ENCODE assay signal across 8 cellular contexts in genomic region chr4:99949034-99949998, GRCh38. TPM values are rescaled to one million over a fixed set of nuclear protein-coding genes. Genes with fewer than 3 reads are reported as not detected.
DNase-seq lines count a peak whose midpoint lies in the region; ATAC-seq and TF ChIP-seq lines count a peak whose summit lies in the region.

No MANE protein-coding gene starts in this region.

- dilution Hi-C loops in IMR-90 (cut with HindIII; ENCODE audit: low sequenced_read_pairs, unreplicated experiment): no loop called here

- in situ Hi-C loops in IMR-90 (cut with MboI; ENCODE audit: low sequenced_read_pairs): loop anchor here (10.0 kb wide), 1 partner anchor 385 kb away; the partner anchor contains the start of gene TRMT10A

- 0 out of 2 replicates have a peak overlapping the region, but pooled peaks have one; percentile 23 for H2BK20ac ChIP-seq in IMR-90 (ENCODE audit: low read depth, low read length)

- peak overlapping the region; percentile 88 for H3K4me2 ChIP-seq in IMR-90 (ENCODE audit: low read depth, low read length)
- peak overlapping the region; percentile 69 for H3K4me2 ChIP-seq in OCI-LY3 (ENCODE audit: low read length)

- H3K79me2 ChIP-seq in OCI-LY3 (ENCODE audit: low read length): peaks cover 57% of the 10 kb centered on the region

- H4K20me1 ChIP-seq in IMR-90 (ENCODE audit: insufficient read depth, low read length) (peaks cover 22% of the 10 kb centered on the region), OCI-LY3 (ENCODE audit: insufficient read depth, low read length) (peaks cover 17% of the 10 kb centered on the region; the same call in 1 of the 2 replicates)

- H3K36me3 ChIP-seq in IMR-90 (ENCODE audit: control insufficient read depth, insufficient read depth, low read length) (peaks cover 4% of the 10 kb centered on the region; the same call in 1 of the 2 replicates), OCI-LY3 (replicated peaks; ENCODE audit: low read depth, low read length) (peaks cover 23% of the 10 kb centered on the region), esophagus (ENCODE audit: control insufficient read depth in 2 of 2, insufficient read depth in 2 of 2, low read length in 1 of 2) (no peaks in the 10 kb centered on the region), mucosa of rectum (ENCODE audit: control insufficient read depth in 2 of 2, insufficient read depth in 2 of 2, low read length in 2 of 2) (no peaks in the 10 kb centered on the region)

- H3K79me1 ChIP-seq in IMR-90 (ENCODE audit: low read depth in 1 of 2, low read length in 2 of 2): peaks cover 12 to 24% of the 10 kb centered on the region in 2 experiments

- peak overlapping the region; percentile 67 to 71 for H4K8ac ChIP-seq in IMR-90 (ENCODE audit: low read depth in 2 of 2, low read length in 2 of 2)

- H3K18ac ChIP-seq in IMR-90 (ENCODE audit: low read depth, low read length): peak overlapping the region; percentile 67

- no peak overlapping the region for H2BK15ac ChIP-seq in IMR-90 (ENCODE audit: low read depth, low read length)

- POLR2A ChIA-PET in IMR-90 (lab: Charles Lee; ENCODE audit: unreplicated experiment): interaction anchor here (1.0 kb wide), 1 partner anchor 386 kb away, joined by 3 read pairs; the partner anchor contains the start of gene TRMT10A

- H2AK9ac ChIP-seq in IMR-90 (replicated peaks; ENCODE audit: low read depth, low read length, poor library complexity): peak overlapping the region; percentile 96

- 0% methylated on average over 32 of the region's 98 CpGs; no CpG with 5 or more reads in 1 of the 2 experiments for WGBS in IMR-90 (ENCODE audit: extremely low coverage in 2 of 2, insufficient read length in 1 of 2), 2 experiments
- WGBS in esophagus, 2 donors: 0 to 1% methylated on average over 81 to 98 of the region's 98 CpGs

- H3K4ac ChIP-seq in IMR-90 (ENCODE audit: low read depth, low read length): peak overlapping the region; percentile 90

- intact Hi-C loops in IMR-90 (cut with micrococcal nuclease): loop anchor here (1.0 to 5.0 kb wide), 5 partner anchors 55 to 388 kb away; partner anchors contain the start of gene LAMTOR3

- TF ChIP-seq POLR2A in IMR-90 (IDR thresholded peaks at IDR 0.05; ENCODE audit: low read depth, low read length): no peak

- H4K5ac ChIP-seq in IMR-90 (ENCODE audit: low read depth, low read length): peak overlapping the region; percentile 66

- peak overlapping the region; percentile 98 for H3K9ac ChIP-seq in IMR-90 (ENCODE audit: low read depth, low read length)
- peak overlapping the region; percentile 99 for H3K9ac ChIP-seq in OCI-LY3 (ENCODE audit: low read length)
- peak overlapping the region; percentile 87 to 88 for H3K9ac ChIP-seq in mucosa of rectum (ENCODE audit: low read depth in 1 of 2, low read length in 2 of 2)

- CTCF ChIA-PET in IMR-90 (lab: Yijun Ruan, JAX): interaction anchor here (0.6 to 1.0 kb wide), 7 partner anchors 9 to 389 kb away, joined by 3 to 4 read pairs (median 3); no protein-coding TSS in a partner anchor

- TF ChIP-seq CTCF in IMR-90 (conservative IDR thresholded peaks at IDR 0.05; ENCODE audit: low read depth, low read length) (peak; percentile 91), OCI-LY3 (IDR thresholded peaks at IDR 0.05; ENCODE audit: low read depth, low read length) (peak; percentile 76)

- peak overlapping the region; percentile 78 for H3K56ac ChIP-seq in IMR-90 (ENCODE audit: extremely low read depth, insufficient read depth, low read length)

- H2AK5ac ChIP-seq in IMR-90 (ENCODE audit: low read depth, low read length): peak overlapping the region; percentile 67

- H2AFZ ChIP-seq in IMR-90 (replicated peaks; ENCODE audit: low read length, poor library complexity) (peak overlapping the region; percentile 66), OCI-LY3 (ENCODE audit: low read depth, low read length) (no peak overlapping the region)

- H3K4me1 ChIP-seq in IMR-90 (ENCODE audit: control insufficient read depth, insufficient read depth, low read length) (peaks cover 4% of the 10 kb centered on the region; the same call in 1 of the 2 replicates), OCI-LY3 (ENCODE audit: low read length) (peaks cover 35% of the 10 kb centered on the region), esophagus (ENCODE audit: control insufficient read depth in 2 of 2, insufficient read depth in 2 of 2, low read length in 1 of 2) (no peaks in the 10 kb centered on the region), mucosa of rectum (ENCODE audit: control insufficient read depth in 2 of 2, insufficient read depth in 2 of 2, low read length in 2 of 2) (peaks cover 15 to 25% of the 10 kb centered on the region in 2 donors)

- H3K27me3 ChIP-seq in IMR-90 (ENCODE audit: control insufficient read depth, insufficient read depth, low read length) (no peaks in the 10 kb centered on the region), OCI-LY3 (ENCODE audit: low read depth, low read length) (no peaks in the 10 kb centered on the region), esophagus (ENCODE audit: control insufficient read depth in 1 of 2, insufficient read depth in 2 of 2, low read length in 2 of 2) (no peaks in the 10 kb centered on the region), mucosa of rectum (ENCODE audit: control insufficient read depth in 2 of 2, insufficient read depth in 2 of 2, low read length in 2 of 2) (no peaks in the 10 kb centered on the region)

- H3K9me3 ChIP-seq in IMR-90 (ENCODE audit: control insufficient read depth, insufficient read depth, low read length) (no peaks in the 10 kb centered on the region), OCI-LY3 (ENCODE audit: insufficient read depth, low read length) (no peaks in the 10 kb centered on the region), esophagus (ENCODE audit: control insufficient read depth in 2 of 2, insufficient read depth in 1 of 2, low read depth in 1 of 2, low read length in 1 of 2) (no peaks in the 10 kb centered on the region), mucosa of rectum (ENCODE audit: control insufficient read depth in 2 of 2, low read length in 2 of 2) (no peaks in the 10 kb centered on the region)

- peak overlapping the region; percentile 86 for H3K14ac ChIP-seq in IMR-90 (replicated peaks; ENCODE audit: low read depth, low read length)

- H3K9me1 ChIP-seq in IMR-90 (ENCODE audit: insufficient read depth, low read length): no peaks in the 10 kb centered on the region

- BruUV-seq in IMR-90 (replicated peaks; lab: Mats Ljungman, UMichigan): no TSS peak

- H4K91ac ChIP-seq in IMR-90 (ENCODE audit: insufficient read depth, low read depth, low read length): peak overlapping the region; percentile 73

- peak overlapping the region; percentile 70 for H3K4me3 ChIP-seq in IMR-90 (ENCODE audit: insufficient read depth, low read depth, low read length)
- peak overlapping the region; percentile 93 for H3K4me3 ChIP-seq in OCI-LY3 (ENCODE audit: low read length)
- H3K4me3 ChIP-seq in esophagus (ENCODE audit: low read depth in 1 of 2, low read length in 2 of 2): peak overlapping the region; percentile 86 to 97
- peak overlapping the region; percentile 88 to 98 for H3K4me3 ChIP-seq in mucosa of rectum (ENCODE audit: low read length in 2 of 2)

- peak; percentile 71 for TF ChIP-seq RAD21 in IMR-90 (IDR thresholded peaks at IDR 0.05; ENCODE audit: low read length)

- H3K27ac ChIP-seq in IMR-90 (ENCODE audit: insufficient read depth, low read length) (peak overlapping the region; percentile 93), OCI-LY3 (ENCODE audit: low read length) (peak overlapping the region; percentile 88), esophagus (ENCODE audit: low read depth in 2 of 2, low read length in 1 of 2) (peak overlapping the region; percentile 90 to 98), mucosa of rectum (ENCODE audit: low read depth in 2 of 2, low read length in 2 of 2) (peak overlapping the region; percentile 92 to 95)

- H2BK5ac ChIP-seq in IMR-90 (ENCODE audit: low read depth, low read length, poor library complexity, severe bottlenecking): peak overlapping the region; percentile 83

- ATAC-seq in GM21528 (IDR thresholded peaks at IDR 0.05; ENCODE audit: low FRiP score, unreplicated experiment): peak; percentile 30
- ATAC-seq in IMR-90 (ENCODE audit: low read depth): peak; percentile 8

- H2BK120ac ChIP-seq in IMR-90 (ENCODE audit: low read depth, low read length): peak overlapping the region; percentile 21; the same call in 1 of the 2 replicates

- peak overlapping the region; percentile 87 for H3K23ac ChIP-seq in IMR-90 (ENCODE audit: low read depth, low read length)

- DNase-seq in DMS 273 treated with DMSO at 0.1 percent for 48 hours (lab: John Stamatoyannopoulos, UW): peak; percentile 81
- peak; percentile 93 for DNase-seq in IMR-90
- DNase-seq in activated T-cell treated with anti-CD3 and anti-CD28 coated beads for 4 hours: peak; percentile 83
- DNase-seq in stimulated activated CD8-positive, alpha-beta memory T cell treated with anti-CD3 and anti-CD28 coated beads, Interleukin-4, amount 100 ng/mL, for 24 hours (ENCODE audit: low read depth): peak; percentile 80

TF ChIP-seq in IMR-90, 13 proteins besides CTCF, POLR2A, EP300 and RAD21 (continues in another document):
- TF ChIP-seq BHLHE40 (IDR thresholded peaks at IDR 0.05; ENCODE audit: low read depth, low read length) (no peak), CEBPB (IDR thresholded peaks at IDR 0.05; ENCODE audit: low read depth, low read length) (peak; percentile 96)
- TF ChIP-seq, protein P1, sequence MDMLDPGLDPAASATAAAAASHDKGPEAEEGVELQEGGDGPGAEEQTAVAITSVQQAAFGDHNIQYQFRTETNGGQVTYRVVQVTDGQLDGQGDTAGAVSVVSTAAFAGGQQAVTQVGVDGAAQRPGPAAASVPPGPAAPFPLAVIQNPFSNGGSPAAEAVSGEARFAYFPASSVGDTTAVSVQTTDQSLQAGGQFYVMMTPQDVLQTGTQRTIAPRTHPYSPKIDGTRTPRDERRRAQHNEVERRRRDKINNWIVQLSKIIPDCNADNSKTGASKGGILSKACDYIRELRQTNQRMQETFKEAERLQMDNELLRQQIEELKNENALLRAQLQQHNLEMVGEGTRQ (IDR thresholded peaks at IDR 0.05; ENCODE audit: low read depth, low read length): 0 out of 2 replicates have a peak, but pooled peaks have one; percentile 27

RNA-seq across cellular contexts. Expression of gene H2AZ1, which starts 0.8 kb away (rescaled TPM):
- 938 and 1,129 TPM in 2 replicates for total RNA-seq in IMR-90 (2012; rRNA removed)
- polyA plus RNA-seq in IMR-90 (2012; rRNA removed) (419 and 456 TPM in 2 replicates), esophagus (100 to 1,000 TPM in 1 of 2 donors, 10 to 100 TPM in 1; 83.5 to 345 TPM)
- 543 and 858 TPM in 2 replicates for polyA plus RNA-seq in IMR-90 (2012; cell fraction: cytosol; rRNA removed)
- 162 and 261 TPM in 2 replicates for polyA plus RNA-seq in IMR-90 (2012; cell fraction: nucleus; rRNA removed; ENCODE audit: low replicate concordance)

RNA-seq across cellular contexts. Expression of gene DNAJB14, which starts 2.9 kb away (rescaled TPM):
- 15.6 and 40.3 TPM in 2 replicates for total RNA-seq in IMR-90 (2012; rRNA removed)
- polyA plus RNA-seq in IMR-90 (2012; rRNA removed): 12.9 and 14.8 TPM in 2 replicates
- 0.61 and 0.92 TPM in 2 replicates for polyA plus RNA-seq in IMR-90 (2012; cell fraction: cytosol; rRNA removed)
- 12.4 and 19.6 TPM in 2 replicates for polyA plus RNA-seq in IMR-90 (2012; cell fraction: nucleus; rRNA removed; ENCODE audit: low replicate concordance)
- 1 to 10 TPM; 6.4 to 7.0 TPM for polyA plus RNA-seq in esophagus

RNA-seq across cellular contexts. Expression of gene LAMTOR3, which starts 55.1 kb away (rescaled TPM):
- total RNA-seq in IMR-90 (2012; rRNA removed): 35.7 and 56.1 TPM in 2 replicates
- polyA plus RNA-seq in IMR-90 (2012; rRNA removed) (22.0 and 28.6 TPM in 2 replicates), esophagus (10 to 100 TPM; 49.4 to 76.2 TPM)
- 4.0 and 5.5 TPM in 2 replicates for polyA plus RNA-seq in IMR-90 (2012; cell fraction: cytosol; rRNA removed)
- 1.3 and 17.0 TPM in 2 replicates for polyA plus RNA-seq in IMR-90 (2012; cell fraction: nucleus; rRNA removed; ENCODE audit: low replicate concordance)

Comparison
In these comparisons a context has a peak if more than half of its experiments do, and no peak if none do; other contexts are left out.
1. Peak in every context shown above with its lines: DNase-seq, ATAC-seq, H3K4me3 ChIP-seq and H3K27ac ChIP-seq.